In the genomic region with DNA sequence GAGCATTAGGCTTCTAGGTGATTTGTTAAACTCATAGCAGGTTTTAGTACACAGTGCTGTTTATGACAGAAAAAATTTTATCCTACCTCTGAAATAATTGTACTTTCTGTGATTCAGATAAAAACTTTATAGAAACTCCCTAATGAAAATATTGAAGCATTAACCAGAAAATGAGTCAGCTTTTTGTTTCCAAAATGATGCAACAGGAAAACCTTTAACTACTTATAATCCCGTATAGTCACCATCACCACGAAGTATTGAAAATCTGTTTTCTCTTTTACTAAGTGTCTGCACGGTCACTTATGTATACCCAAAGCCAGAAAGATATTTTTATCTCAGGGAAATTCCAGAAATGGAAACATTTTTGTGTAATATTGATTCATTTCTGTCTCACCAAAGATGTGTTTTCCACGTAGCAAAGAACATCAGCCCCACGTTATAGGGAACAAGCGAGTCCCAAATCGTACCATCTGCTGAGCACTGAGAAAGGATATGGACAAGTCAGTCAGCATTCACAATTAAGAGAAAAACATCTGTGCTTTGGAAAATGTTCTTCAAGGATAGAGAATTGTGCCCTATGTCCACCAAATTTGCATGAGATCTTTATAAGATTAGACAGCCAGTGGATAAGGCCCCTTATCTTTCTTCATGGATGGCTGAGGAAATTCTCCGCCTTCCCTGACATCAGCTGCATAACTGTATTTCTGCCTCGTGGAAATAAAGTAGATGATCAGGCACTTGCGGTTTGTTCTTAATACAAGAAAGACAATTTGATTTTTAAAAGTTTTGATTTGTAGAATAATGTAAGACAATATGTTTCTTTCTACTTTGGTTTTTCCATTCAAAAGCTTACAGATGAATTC, we compare ENCODE assay signal across 1 cellular context.
A peak's percentile ranks its signal among the peaks of the same experiment; 100 is the strongest.
TF ChIP-seq lines count a peak whose summit lies in the region.

No MANE protein-coding gene starts in this region.

TF ChIP-seq in K562, 482 proteins besides CTCF, POLR2A, EP300 and RAD21:
- TF ChIP-seq, protein P1, sequence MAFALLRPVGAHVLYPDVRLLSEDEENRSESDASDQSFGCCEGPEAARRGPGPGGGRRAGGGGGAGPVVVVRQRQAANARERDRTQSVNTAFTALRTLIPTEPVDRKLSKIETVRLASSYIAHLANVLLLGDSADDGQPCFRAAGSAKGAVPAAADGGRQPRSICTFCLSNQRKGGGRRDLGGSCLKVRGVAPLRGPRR (CRISPR knock-in tag; IDR thresholded peaks at IDR 0.05): no peak
- TF ChIP-seq ZNF146 (CRISPR knock-in tag; IDR thresholded peaks at IDR 0.05; ENCODE audit: unreplicated experiment): no peak
- no peak for TF ChIP-seq SMAD4 (CRISPR knock-in tag; conservative IDR thresholded peaks at IDR 0.05)
- 0 out of 2 replicates have a peak, but pooled peaks have one; percentile 19 for TF ChIP-seq CEBPG (CRISPR knock-in tag; IDR thresholded peaks at IDR 0.05)
- TF ChIP-seq CEBPG (tag; conservative IDR thresholded peaks at IDR 0.05 in 1 of 2, IDR thresholded peaks at IDR 0.05 in 1 of 2): peak; percentile 39 to 85; a peak in 3 of 4 replicates
- TF ChIP-seq, protein P2, sequence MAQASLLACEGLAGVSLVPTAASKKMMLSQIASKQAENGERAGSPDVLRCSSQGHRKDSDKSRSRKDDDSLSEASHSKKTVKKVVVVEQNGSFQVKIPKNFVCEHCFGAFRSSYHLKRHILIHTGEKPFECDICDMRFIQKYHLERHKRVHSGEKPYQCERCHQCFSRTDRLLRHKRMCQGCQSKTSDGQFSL (CRISPR knock-in tag; IDR thresholded peaks at IDR 0.05): no peak
- TF ChIP-seq, protein P2 (tag; IDR thresholded peaks at IDR 0.05): no peak
- no peak for TF ChIP-seq ZNF551 (CRISPR knock-in tag; IDR thresholded peaks at IDR 0.05)
- TF ChIP-seq ZNF347 (CRISPR knock-in tag; IDR thresholded peaks at IDR 0.05; ENCODE audit: low read depth): no peak
- TF ChIP-seq, protein P3, sequence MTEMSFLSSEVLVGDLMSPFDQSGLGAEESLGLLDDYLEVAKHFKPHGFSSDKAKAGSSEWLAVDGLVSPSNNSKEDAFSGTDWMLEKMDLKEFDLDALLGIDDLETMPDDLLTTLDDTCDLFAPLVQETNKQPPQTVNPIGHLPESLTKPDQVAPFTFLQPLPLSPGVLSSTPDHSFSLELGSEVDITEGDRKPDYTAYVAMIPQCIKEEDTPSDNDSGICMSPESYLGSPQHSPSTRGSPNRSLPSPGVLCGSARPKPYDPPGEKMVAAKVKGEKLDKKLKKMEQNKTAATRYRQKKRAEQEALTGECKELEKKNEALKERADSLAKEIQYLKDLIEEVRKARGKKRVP (CRISPR knock-in tag; IDR thresholded peaks at IDR 0.05): peak; percentile 46; the same call in 1 of the 2 replicates
- peak; percentile 46; the same call in 1 of the 2 replicates for TF ChIP-seq MAFG (tag; conservative IDR thresholded peaks at IDR 0.05)
- TF ChIP-seq, protein P4, sequence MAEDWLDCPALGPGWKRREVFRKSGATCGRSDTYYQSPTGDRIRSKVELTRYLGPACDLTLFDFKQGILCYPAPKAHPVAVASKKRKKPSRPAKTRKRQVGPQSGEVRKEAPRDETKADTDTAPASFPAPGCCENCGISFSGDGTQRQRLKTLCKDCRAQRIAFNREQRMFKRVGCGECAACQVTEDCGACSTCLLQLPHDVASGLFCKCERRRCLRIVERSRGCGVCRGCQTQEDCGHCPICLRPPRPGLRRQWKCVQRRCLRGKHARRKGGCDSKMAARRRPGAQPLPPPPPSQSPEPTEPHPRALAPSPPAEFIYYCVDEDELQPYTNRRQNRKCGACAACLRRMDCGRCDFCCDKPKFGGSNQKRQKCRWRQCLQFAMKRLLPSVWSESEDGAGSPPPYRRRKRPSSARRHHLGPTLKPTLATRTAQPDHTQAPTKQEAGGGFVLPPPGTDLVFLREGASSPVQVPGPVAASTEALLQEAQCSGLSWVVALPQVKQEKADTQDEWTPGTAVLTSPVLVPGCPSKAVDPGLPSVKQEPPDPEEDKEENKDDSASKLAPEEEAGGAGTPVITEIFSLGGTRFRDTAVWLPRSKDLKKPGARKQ (CRISPR knock-in tag; IDR thresholded peaks at IDR 0.05): peak; percentile 65; the same call in 1 of the 2 replicates
- TF ChIP-seq CEBPB (tag; IDR thresholded peaks at IDR 0.05): peak; percentile 61
- TF ChIP-seq POLR2H (tag; IDR thresholded peaks at IDR 0.05; ENCODE audit: low read depth): peak; percentile 54
- 0 out of 2 replicates have a peak, but pooled peaks have one; percentile 23 for TF ChIP-seq ZNF766 (CRISPR knock-in tag; conservative IDR thresholded peaks at IDR 0.05)
- 0 out of 2 replicates have a peak, but pooled peaks have one; percentile 31 for TF ChIP-seq DPF2 (IDR thresholded peaks at IDR 0.05)
- TF ChIP-seq, protein P5, sequence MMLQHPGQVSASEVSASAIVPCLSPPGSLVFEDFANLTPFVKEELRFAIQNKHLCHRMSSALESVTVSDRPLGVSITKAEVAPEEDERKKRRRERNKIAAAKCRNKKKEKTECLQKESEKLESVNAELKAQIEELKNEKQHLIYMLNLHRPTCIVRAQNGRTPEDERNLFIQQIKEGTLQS (IDR thresholded peaks at IDR 0.05): peak; percentile 90
- TF ChIP-seq, protein P5 (CRISPR knock-in tag; conservative IDR thresholded peaks at IDR 0.05): no peak
- no peak for TF ChIP-seq MYBL2 (IDR thresholded peaks at IDR 0.05; ENCODE audit: low read depth)
- no peak for TF ChIP-seq MYBL2 (CRISPR knock-in tag; IDR thresholded peaks at IDR 0.05; ENCODE audit: borderline replicate concordance)
- TF ChIP-seq EP400 (IDR thresholded peaks at IDR 0.05): 0 out of 2 replicates have a peak, but pooled peaks have one; percentile 22
- no peak for TF ChIP-seq SRSF7 (optimal IDR thresholded peaks at IDR 0.05; ENCODE audit: low read depth, low read length)
- no peak for TF ChIP-seq HDGF (IDR thresholded peaks at IDR 0.05)
- peak; percentile 52; the same call in 1 of the 2 replicates for TF ChIP-seq FOSL1 (tag; conservative IDR thresholded peaks at IDR 0.05)
- TF ChIP-seq, protein P6, sequence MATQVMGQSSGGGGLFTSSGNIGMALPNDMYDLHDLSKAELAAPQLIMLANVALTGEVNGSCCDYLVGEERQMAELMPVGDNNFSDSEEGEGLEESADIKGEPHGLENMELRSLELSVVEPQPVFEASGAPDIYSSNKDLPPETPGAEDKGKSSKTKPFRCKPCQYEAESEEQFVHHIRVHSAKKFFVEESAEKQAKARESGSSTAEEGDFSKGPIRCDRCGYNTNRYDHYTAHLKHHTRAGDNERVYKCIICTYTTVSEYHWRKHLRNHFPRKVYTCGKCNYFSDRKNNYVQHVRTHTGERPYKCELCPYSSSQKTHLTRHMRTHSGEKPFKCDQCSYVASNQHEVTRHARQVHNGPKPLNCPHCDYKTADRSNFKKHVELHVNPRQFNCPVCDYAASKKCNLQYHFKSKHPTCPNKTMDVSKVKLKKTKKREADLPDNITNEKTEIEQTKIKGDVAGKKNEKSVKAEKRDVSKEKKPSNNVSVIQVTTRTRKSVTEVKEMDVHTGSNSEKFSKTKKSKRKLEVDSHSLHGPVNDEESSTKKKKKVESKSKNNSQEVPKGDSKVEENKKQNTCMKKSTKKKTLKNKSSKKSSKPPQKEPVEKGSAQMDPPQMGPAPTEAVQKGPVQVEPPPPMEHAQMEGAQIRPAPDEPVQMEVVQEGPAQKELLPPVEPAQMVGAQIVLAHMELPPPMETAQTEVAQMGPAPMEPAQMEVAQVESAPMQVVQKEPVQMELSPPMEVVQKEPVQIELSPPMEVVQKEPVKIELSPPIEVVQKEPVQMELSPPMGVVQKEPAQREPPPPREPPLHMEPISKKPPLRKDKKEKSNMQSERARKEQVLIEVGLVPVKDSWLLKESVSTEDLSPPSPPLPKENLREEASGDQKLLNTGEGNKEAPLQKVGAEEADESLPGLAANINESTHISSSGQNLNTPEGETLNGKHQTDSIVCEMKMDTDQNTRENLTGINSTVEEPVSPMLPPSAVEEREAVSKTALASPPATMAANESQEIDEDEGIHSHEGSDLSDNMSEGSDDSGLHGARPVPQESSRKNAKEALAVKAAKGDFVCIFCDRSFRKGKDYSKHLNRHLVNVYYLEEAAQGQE (CRISPR knock-in tag; IDR thresholded peaks at IDR 0.05; ENCODE audit: low read depth): no peak
- TF ChIP-seq YY1 (IDR thresholded peaks at IDR 0.05; ENCODE audit: borderline replicate concordance in 1 of 3, control insufficient read depth in 1 of 3, extremely low read depth in 1 of 3, insufficient read depth in 3 of 3, insufficient read length in 1 of 3, insufficient replicate concordance in 2 of 3, low read depth in 1 of 3, low read length in 2 of 3): no peak
- TF ChIP-seq NFE2 (IDR thresholded peaks at IDR 0.05; ENCODE audit: low read depth): peak; percentile 66
- TF ChIP-seq, protein P7, sequence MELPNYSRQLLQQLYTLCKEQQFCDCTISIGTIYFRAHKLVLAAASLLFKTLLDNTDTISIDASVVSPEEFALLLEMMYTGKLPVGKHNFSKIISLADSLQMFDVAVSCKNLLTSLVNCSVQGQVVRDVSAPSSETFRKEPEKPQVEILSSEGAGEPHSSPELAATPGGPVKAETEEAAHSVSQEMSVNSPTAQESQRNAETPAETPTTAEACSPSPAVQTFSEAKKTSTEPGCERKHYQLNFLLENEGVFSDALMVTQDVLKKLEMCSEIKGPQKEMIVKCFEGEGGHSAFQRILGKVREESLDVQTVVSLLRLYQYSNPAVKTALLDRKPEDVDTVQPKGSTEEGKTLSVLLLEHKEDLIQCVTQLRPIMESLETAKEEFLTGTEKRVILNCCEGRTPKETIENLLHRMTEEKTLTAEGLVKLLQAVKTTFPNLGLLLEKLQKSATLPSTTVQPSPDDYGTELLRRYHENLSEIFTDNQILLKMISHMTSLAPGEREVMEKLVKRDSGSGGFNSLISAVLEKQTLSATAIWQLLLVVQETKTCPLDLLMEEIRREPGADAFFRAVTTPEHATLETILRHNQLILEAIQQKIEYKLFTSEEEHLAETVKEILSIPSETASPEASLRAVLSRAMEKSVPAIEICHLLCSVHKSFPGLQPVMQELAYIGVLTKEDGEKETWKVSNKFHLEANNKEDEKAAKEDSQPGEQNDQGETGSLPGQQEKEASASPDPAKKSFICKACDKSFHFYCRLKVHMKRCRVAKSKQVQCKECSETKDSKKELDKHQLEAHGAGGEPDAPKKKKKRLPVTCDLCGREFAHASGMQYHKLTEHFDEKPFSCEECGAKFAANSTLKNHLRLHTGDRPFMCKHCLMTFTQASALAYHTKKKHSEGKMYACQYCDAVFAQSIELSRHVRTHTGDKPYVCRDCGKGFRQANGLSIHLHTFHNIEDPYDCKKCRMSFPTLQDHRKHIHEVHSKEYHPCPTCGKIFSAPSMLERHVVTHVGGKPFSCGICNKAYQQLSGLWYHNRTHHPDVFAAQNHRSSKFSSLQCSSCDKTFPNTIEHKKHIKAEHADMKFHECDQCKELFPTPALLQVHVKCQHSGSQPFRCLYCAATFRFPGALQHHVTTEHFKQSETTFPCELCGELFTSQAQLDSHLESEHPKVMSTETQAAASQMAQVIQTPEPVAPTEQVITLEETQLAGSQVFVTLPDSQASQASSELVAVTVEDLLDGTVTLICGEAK (IDR thresholded peaks at IDR 0.05): peak; percentile 84
- TF ChIP-seq, protein P7 (CRISPR knock-in tag; IDR thresholded peaks at IDR 0.05): peak; percentile 59; the same call in 1 of the 2 replicates
- TF ChIP-seq BMI1 (IDR thresholded peaks at IDR 0.05; ENCODE audit: low read length): no peak
- peak; percentile 54; the same call in 1 of the 2 replicates for TF ChIP-seq ZNF316 (IDR thresholded peaks at IDR 0.05)
- TF ChIP-seq FOXJ2 (tag; IDR thresholded peaks at IDR 0.05): no peak
- 0 out of 2 replicates have a peak, but pooled peaks have one; percentile 10 for TF ChIP-seq SMARCA4 (IDR thresholded peaks at IDR 0.05)
- TF ChIP-seq TRIM24 (IDR thresholded peaks at IDR 0.05): peak; percentile 47 to 50; a peak in 2 of 4 replicates
- peak; percentile 66 for TF ChIP-seq C11orf30 (IDR thresholded peaks at IDR 0.05; ENCODE audit: low read depth)
- 0 out of 2 replicates have a peak, but pooled peaks have one; percentile 26 for TF ChIP-seq JUN (IDR thresholded peaks at IDR 0.05; ENCODE audit: borderline replicate concordance, low read depth, low read length)
- no peak for TF ChIP-seq JUN (CRISPR knock-in tag; IDR thresholded peaks at IDR 0.05; ENCODE audit: borderline replicate concordance)
- no peak for TF ChIP-seq TSC22D4 (tag; IDR thresholded peaks at IDR 0.05)
- TF ChIP-seq MTA1 (IDR thresholded peaks at IDR 0.05; ENCODE audit: borderline replicate concordance): peak; percentile 19; the same call in 1 of the 2 replicates
